29 cellular contexts compared by ENCODE assay signal in genomic region chr2:30797381-30798015, GRCh38. TPM values are rescaled to one million over a fixed set of nuclear protein-coding genes. Genes with fewer than 3 reads are reported as not detected.
"Had no signal": no experiment of that assay in that cellular context is flagged by ENCODE, and none has a peak within 500 bp of the region (broad histone marks: within the 10 kb centered on the region; RNA-seq: fewer than 3 reads in every experiment).

No MANE protein-coding gene starts in this region.

- ATAC-seq: activated CD8-positive, alpha-beta memory T cell treated with anti-CD3 and anti-CD28 coated beads, Interleukin-2, amount 10 ng/mL, durations not matched to agents 7 days and 5 days; gastrocnemius medialis; SK-N-SH treated with all-trans-retinoic acid at 6 μM for 48 hours had no signal

- H3K36me3 Mint-ChIP-seq: activated CD8-positive, alpha-beta memory T cell treated with anti-CD3 and anti-CD28 coated beads, Interleukin-2, amount 10 ng/mL, durations not matched to agents 7 days and 5 days; WTC11 had no signal

- H3K36me3 ChIP-seq: adrenal gland, ascending aorta, brain microvascular endothelial cell, esophagus squamous epithelium, gastrocnemius medialis, sigmoid colon, thyroid gland had no signal

- H3K4me3 ChIP-seq: adrenal gland, ascending aorta, esophagus squamous epithelium, gastrocnemius medialis, sigmoid colon, thyroid gland had no signal

- H3K27ac ChIP-seq: adrenal gland, ascending aorta, brain microvascular endothelial cell, esophagus squamous epithelium, gastrocnemius medialis, sigmoid colon, thyroid gland had no signal

- H3K4me1 ChIP-seq: adrenal gland, ascending aorta, sigmoid colon had no signal

- H3K9me3 Mint-ChIP-seq: activated CD8-positive, alpha-beta T cell treated with anti-CD3 and anti-CD28 coated beads for 36 hours; central memory CD8-positive, alpha-beta T cell; WTC11 had no signal

- H3K4me3 Mint-ChIP-seq: activated CD8-positive, alpha-beta memory T cell treated with anti-CD3 and anti-CD28 coated beads, Interleukin-2, amount 10 ng/mL, durations not matched to agents 7 days and 5 days; activated CD8-positive, alpha-beta T cell treated with anti-CD3 and anti-CD28 coated beads for 36 hours; central memory CD8-positive, alpha-beta T cell; WTC11 had no signal

- H3K27me3 Mint-ChIP-seq: activated CD8-positive, alpha-beta T cell treated with anti-CD3 and anti-CD28 coated beads for 36 hours had no signal

- H3K27me3 ChIP-seq: adrenal gland, ascending aorta, brain microvascular endothelial cell, esophagus squamous epithelium, gastrocnemius medialis, sigmoid colon, thyroid gland had no signal

- DNase-seq: activated CD4-positive, alpha-beta T cell treated with anti-CD3 and anti-CD28 coated beads for 48 hours; activated CD8-positive, alpha-beta memory T cell treated with anti-CD3 and anti-CD28 coated beads, Interleukin-2, amount 10 ng/mL, durations not matched to agents 7 days and 5 days; activated CD8-positive, alpha-beta T cell treated with anti-CD3 and anti-CD28 coated beads for 36 hours; activated effector memory CD4-positive, alpha-beta T cell treated with anti-CD3 and anti-CD28 coated beads, Interleukin-2, amount 50 U/mL, for 16 hours; activated naive CD4-positive, alpha-beta T cell treated with anti-CD3 and anti-CD28 coated beads, Interleukin-2, amount 50 U/mL, for 16 hours; activated T-cell treated with anti-CD3 and anti-CD28 coated beads for 4 hours; adrenal gland; brain microvascular endothelial cell; effector memory CD4-positive, alpha-beta T cell; esophagus squamous epithelium; gastrocnemius medialis; hippocampal formation; occipital lobe; posterior cingulate gyrus; sigmoid colon; stimulated activated CD4-positive, alpha-beta T cell treated with anti-CD3 and anti-CD28 coated beads, Interleukin-4, amount 100 ng/mL, for 1 hour; stimulated activated naive CD8-positive, alpha-beta T cell treated with anti-CD3 and anti-CD28 coated beads, Interleukin-15, Interleukin-2, amounts not matched to agents 100 U/mL and 50 U/mL, for 24 hours; substantia nigra; T-helper 9 cell had no signal

- H3K9me3 ChIP-seq: adrenal gland, ascending aorta, esophagus squamous epithelium, gastrocnemius medialis, sigmoid colon, thyroid gland had no signal

- H3K4me1 Mint-ChIP-seq: central memory CD8-positive, alpha-beta T cell had no signal

- H3K27ac Mint-ChIP-seq: activated CD8-positive, alpha-beta memory T cell treated with anti-CD3 and anti-CD28 coated beads, Interleukin-2, amount 10 ng/mL, durations not matched to agents 7 days and 5 days had no signal

RNA-seq across cellular contexts. Expression of gene CAPN13, which starts 9.7 kb away (rescaled TPM):
- total RNA-seq: activated CD8-positive, alpha-beta memory T cell treated with anti-CD3 and anti-CD28 coated beads, Interleukin-2, amount 10 ng/mL, durations not matched to agents 7 days and 5 days; activated CD8-positive, alpha-beta T cell treated with anti-CD3 and anti-CD28 coated beads for 36 hours; ascending aorta; dermis microvascular lymphatic vessel endothelial cell; left ventricle myocardium superior; myocyte; sigmoid colon; T-helper 1 cell treated with Interleukin-12 subunit alpha and Interleukin-12 subunit beta and Interleukin-4 antibody, amounts not matched to agents 30 ng/mL and 1 ng/mL, for 36 hours had no signal
- polyA plus RNA-seq: neural cell had no signal
